Comparison of ENCODE assay signal across 1 cellular context in genomic region chr18:50839996-50840395, GRCh38.
TF ChIP-seq lines count a peak whose summit lies in the region.

No MANE protein-coding gene starts in this region.

TF ChIP-seq in K562, 482 proteins besides CTCF, POLR2A, EP300 and RAD21 (continues in another document):
- TF ChIP-seq NBN (IDR thresholded peaks at IDR 0.05; ENCODE audit: low read depth), result 0 out of 2 replicates have a peak, but pooled peaks have one; percentile 49
- TF ChIP-seq HNRNPUL1 (IDR thresholded peaks at IDR 0.05; ENCODE audit: low read length), result no peak
- 0 out of 2 replicates have a peak, but pooled peaks have one; percentile 74 for TF ChIP-seq SMARCC2 (IDR thresholded peaks at IDR 0.05; ENCODE audit: low read depth)
- no peak; the same call in 1 of the 2 replicates for TF ChIP-seq ZBTB2 (IDR thresholded peaks at IDR 0.05)
- 0 out of 2 replicates have a peak, but pooled peaks have one; percentile 36 for TF ChIP-seq NR2C1 (IDR thresholded peaks at IDR 0.05)
- TF ChIP-seq NR2C1 (tag; IDR thresholded peaks at IDR 0.05), result peak; percentile 71
- TF ChIP-seq SMAD4 (CRISPR knock-in tag; conservative IDR thresholded peaks at IDR 0.05), result peak; percentile 88
- TF ChIP-seq CBFB (CRISPR knock-in tag; IDR thresholded peaks at IDR 0.05), result no peak
- TF ChIP-seq FUS (optimal IDR thresholded peaks at IDR 0.05; ENCODE audit: low read depth, low read length), result no peak
- no peak for TF ChIP-seq NKRF (IDR thresholded peaks at IDR 0.05; ENCODE audit: borderline replicate concordance)
- TF ChIP-seq AFF4 (CRISPR knock-in tag; IDR thresholded peaks at IDR 0.05), result no peak
- TF ChIP-seq REST (CRISPR knock-in tag; IDR thresholded peaks at IDR 0.05; ENCODE audit: low read depth), result no peak
- peak; percentile 86 for TF ChIP-seq SMARCA4 (IDR thresholded peaks at IDR 0.05)
- no peak for TF ChIP-seq ZFX (CRISPR knock-in tag; IDR thresholded peaks at IDR 0.05)
- TF ChIP-seq HMGN3 (IDR thresholded peaks at IDR 0.05; ENCODE audit: borderline replicate concordance, extremely low read depth, insufficient read length, low read depth, low read length), result no peak
- no peak for TF ChIP-seq PRPF4 (IDR thresholded peaks at IDR 0.05; ENCODE audit: insufficient read depth, low read depth, low read length, poor library complexity, severe bottlenecking)
- no peak for TF ChIP-seq PURB (CRISPR knock-in tag; IDR thresholded peaks at IDR 0.05; ENCODE audit: low read depth)
- peak in 1 of 2 experiments; percentile 24; a peak in 1 of 3 replicates for TF ChIP-seq CBX3 (IDR thresholded peaks at IDR 0.05; ENCODE audit: borderline replicate concordance in 1 of 2, low read length in 2 of 2)
- no peak for TF ChIP-seq TGIF2 (CRISPR knock-in tag; IDR thresholded peaks at IDR 0.05)
- no peak for TF ChIP-seq ZBED1 (IDR thresholded peaks at IDR 0.05)
- TF ChIP-seq SFPQ (IDR thresholded peaks at IDR 0.05; ENCODE audit: low read depth, low read length), result no peak
- no peak for TF ChIP-seq CREB1 (IDR thresholded peaks at IDR 0.05)
- TF ChIP-seq CREB1 (CRISPR knock-in tag; IDR thresholded peaks at IDR 0.05), result no peak
- TF ChIP-seq ZKSCAN8 (CRISPR knock-in tag; IDR thresholded peaks at IDR 0.05), result no peak
- peak; percentile 60 to 68; a peak in 3 of 4 replicates for TF ChIP-seq FOXK2 (conservative IDR thresholded peaks at IDR 0.05 in 1 of 2, IDR thresholded peaks at IDR 0.05 in 1 of 2; ENCODE audit: low read depth in 2 of 2)
- TF ChIP-seq MED1 (CRISPR knock-in tag; IDR thresholded peaks at IDR 0.05; ENCODE audit: borderline replicate concordance), result no peak
- TF ChIP-seq HSF4 (CRISPR knock-in tag; IDR thresholded peaks at IDR 0.05; ENCODE audit: borderline replicate concordance), result no peak
- no peak for TF ChIP-seq ILF3 (IDR thresholded peaks at IDR 0.05; ENCODE audit: borderline replicate concordance)
- TF ChIP-seq XRCC4 (IDR thresholded peaks at IDR 0.05; ENCODE audit: extremely low read depth, insufficient read depth, insufficient read length), result no peak
- no peak for TF ChIP-seq ZNF696 (CRISPR knock-in tag; conservative IDR thresholded peaks at IDR 0.05)
- TF ChIP-seq SRSF3 (IDR thresholded peaks at IDR 0.05; ENCODE audit: insufficient read depth, low read length), result no peak
- TF ChIP-seq ZNF655 (CRISPR knock-in tag; IDR thresholded peaks at IDR 0.05), result no peak
- no peak for TF ChIP-seq ZNF3 (CRISPR knock-in tag; IDR thresholded peaks at IDR 0.05)
- no peak for TF ChIP-seq ATF3 (IDR thresholded peaks at IDR 0.05)
- TF ChIP-seq ATF3 (CRISPR knock-in tag; conservative IDR thresholded peaks at IDR 0.05), result no peak
- TF ChIP-seq TCF15 (CRISPR knock-in tag; IDR thresholded peaks at IDR 0.05), result no peak
- no peak for TF ChIP-seq BRF1 (IDR thresholded peaks at IDR 0.05; ENCODE audit: borderline replicate concordance, extremely low read depth, insufficient read length)
- no peak for TF ChIP-seq HIVEP1 (CRISPR knock-in tag; IDR thresholded peaks at IDR 0.05)
- TF ChIP-seq ETV6 (IDR thresholded peaks at IDR 0.05; ENCODE audit: borderline replicate concordance in 1 of 2, low read depth in 2 of 2, low read length in 1 of 2), result peak; percentile 93 to 95
- no peak for TF ChIP-seq ETV6 (CRISPR knock-in tag; IDR thresholded peaks at IDR 0.05; ENCODE audit: borderline replicate concordance)
- peak; percentile 45; the same call in 1 of the 2 replicates for TF ChIP-seq L3MBTL2 (IDR thresholded peaks at IDR 0.05)
- no peak for TF ChIP-seq TEAD1 (CRISPR knock-in tag; IDR thresholded peaks at IDR 0.05)
- TF ChIP-seq ETV5 (CRISPR knock-in tag; IDR thresholded peaks at IDR 0.05; ENCODE audit: low read depth), result peak; percentile 67
- TF ChIP-seq TSC22D4 (tag; IDR thresholded peaks at IDR 0.05), result no peak
- no peak for TF ChIP-seq HINFP (tag; conservative IDR thresholded peaks at IDR 0.05; ENCODE audit: low read depth)
- no peak for TF ChIP-seq XRCC3 (IDR thresholded peaks at IDR 0.05)
- TF ChIP-seq GTF2B (IDR thresholded peaks at IDR 0.05; ENCODE audit: extremely low read depth, insufficient read length), result no peak
- peak; percentile 30; the same call in 1 of the 2 replicates for TF ChIP-seq RNF2 (IDR thresholded peaks at IDR 0.05)
- TF ChIP-seq CREM (IDR thresholded peaks at IDR 0.05; ENCODE audit: low read depth), result 0 out of 2 replicates have a peak, but pooled peaks have one; percentile 28
